ENCODE assay signal across 17 cellular contexts in genomic region chr20:33569290-33570094, GRCh38.
DNase-seq lines count a peak whose midpoint lies in the region; ATAC-seq, FAIRE-seq and TF ChIP-seq lines count a peak whose summit lies in the region.
"Had no signal": no experiment of that assay in that cellular context is flagged by ENCODE, and none has a peak within 500 bp of the region (broad histone marks: within the 10 kb centered on the region; RNA-seq: fewer than 3 reads in every experiment).

No MANE protein-coding gene starts in this region.

- H2BK12ac ChIP-seq in H1 (ENCODE audit: low read depth, low read length), result no peak overlapping the region

- CTCF ChIA-PET in H1 (lab: Charles Lee; ENCODE audit: partially characterized antibody), result interaction anchor here (0.6 to 0.7 kb wide), 2 partner anchors 57 to 125 kb away, joined by 3 read pairs; no protein-coding TSS in a partner anchor

- no peak overlapping the region for H2AFZ ChIP-seq in H1 (ENCODE audit: low read length)

- H3K79me1 ChIP-seq in H1 (ENCODE audit: low read depth, low read length) (no peaks in the 10 kb centered on the region), mesendoderm (ENCODE audit: low read length) (no peaks in the 10 kb centered on the region)

- H3K4ac ChIP-seq in H1 (replicated peaks; ENCODE audit: insufficient read length, low read depth, low read length) (no peak overlapping the region), mesendoderm (ENCODE audit: low read depth, low read length) (no peak overlapping the region)

- H3K9me3 ChIP-seq in left ventricle myocardium inferior (replicated peaks), result no peaks in the 10 kb centered on the region
- no peaks in the 10 kb centered on the region for H3K9me3 ChIP-seq in H1 (ENCODE audit: insufficient read depth in 2 of 2, low read depth in 1 of 2, low read length in 1 of 2)
- H3K9me3 ChIP-seq in gastrocnemius medialis, result no peaks in the 10 kb centered on the region
- H3K9me3 ChIP-seq: MG63, neutrophil, SJSA1 had no signal

- H2BK20ac ChIP-seq in H1 (ENCODE audit: low read length), result no peak overlapping the region

- POLR2A ChIA-PET in H1 (lab: Charles Lee; ENCODE audit: partially characterized antibody), result interaction anchor here (1.1 kb wide), 1 partner anchor 17 kb away, joined by 3 read pairs; no protein-coding TSS in a partner anchor

- H3K56ac ChIP-seq in H1 (replicated peaks; ENCODE audit: insufficient read length, low read depth, low read length), result no peak overlapping the region
- H3K56ac ChIP-seq in mesendoderm (ENCODE audit: low read length), result no peak overlapping the region

- no peak overlapping the region for H4K8ac ChIP-seq in H1 (ENCODE audit: extremely low read depth, insufficient read depth, low read length)
- no peak overlapping the region for H4K8ac ChIP-seq in mesendoderm (ENCODE audit: low read depth, low read length)

- TF ChIP-seq CTCF in left ventricle myocardium inferior (IDR thresholded peaks at IDR 0.05; ENCODE audit: borderline replicate concordance), result no peak
- TF ChIP-seq CTCF in H1 (IDR thresholded peaks at IDR 0.05; ENCODE audit: control extremely low read depth in 1 of 3, insufficient read depth in 1 of 3, low read depth in 1 of 3, low read length in 3 of 3), result no peak
- no peak for TF ChIP-seq CTCF in gastrocnemius medialis (IDR thresholded peaks at IDR 0.05 in 4 of 5, conservative IDR thresholded peaks at IDR 0.05 in 1 of 5)

- WGBS in H1 (ENCODE audit: extremely low coverage in 1 of 2, insufficient coverage in 1 of 2, insufficient read length in 1 of 2, insufficient replicate concordance in 2 of 2, low coverage in 1 of 2, low lambda C conversion rate in 2 of 2, missing lambda C conversion rate in 1 of 2), 2 experiments, result 69% methylated on average over 3 of the region's 3 CpGs; no CpG with 5 or more reads in 1 of the 2 experiments
- WGBS in mesendoderm (ENCODE audit: extremely low coverage, insufficient coverage, low lambda C conversion rate), result no CpG with 5 or more reads among the region's 3 CpGs

- FAIRE-seq in H1 (lab: Jason Lieb, UNC), result no peak
- FAIRE-seq: colon had no signal

- intact Hi-C loops in left ventricle myocardium inferior (cut with micrococcal nuclease), result no loop called here
- intact Hi-C loops in left ventricle myocardium superior (cut with micrococcal nuclease), result no loop called here
- intact Hi-C loops in gastrocnemius medialis (cut with DNase I; ENCODE audit: low total_unique reads), result no loop called here

- H3K14ac ChIP-seq in H1 (ENCODE audit: insufficient read length), result no peak overlapping the region

- no peak for TF ChIP-seq EP300 in H1 (IDR thresholded peaks at IDR 0.05; ENCODE audit: borderline replicate concordance in 1 of 2, low read depth in 2 of 2, low read length in 2 of 2)

- H3K4me1 ChIP-seq in left ventricle myocardium inferior (peaks cover 31% of the 10 kb centered on the region), H1 (replicated peaks in 1 of 4; ENCODE audit: control insufficient read depth in 3 of 4, insufficient read depth in 4 of 4, low read length in 3 of 4) (peaks cover 0 to 12% (median 8%) of the 10 kb centered on the region in 4 experiments; a peak in 3 of 7 replicates), mesendoderm (ENCODE audit: control insufficient read depth, low read depth, low read length) (peaks cover 3% of the 10 kb centered on the region), gastrocnemius medialis (peaks cover 16 to 20% of the 10 kb centered on the region in 2 donors)
- H3K4me1 ChIP-seq: SJSA1 had no signal

- H3K23ac ChIP-seq in H1 (ENCODE audit: insufficient read length), result no peak overlapping the region
- no peak overlapping the region for H3K23ac ChIP-seq in mesendoderm (ENCODE audit: low read length)

- DNase-seq in left ventricle myocardium inferior (no peak), left ventricle myocardium superior (no peak), H1 (ENCODE audit: low read depth in 1 of 2, low spot score in 2 of 2) (no peak), mesendoderm (peak; percentile 34), Ammon's horn (ENCODE audit: low spot score) (no peak), RPMI8226 (no peak), gastrocnemius medialis (no peak)
- DNase-seq: activated B cell treated with CpG ODN at 0.5 μM for 24 hours; activated naive CD8-positive, alpha-beta T cell treated with anti-CD3 and anti-CD28 coated beads for 36 hours; DMS79 treated with DMSO at 0.1 percent for 48 hours; GOT3; MG63 had no signal

- H4K5ac ChIP-seq in H1 (ENCODE audit: insufficient read length, low read depth, low read length), result no peak overlapping the region
- no peak overlapping the region for H4K5ac ChIP-seq in mesendoderm (ENCODE audit: low read length)

- H4K20me1 ChIP-seq in H1 (replicated peaks in 1 of 2; ENCODE audit: control insufficient read depth in 1 of 2, insufficient read depth in 2 of 2, low read length in 2 of 2), result peaks cover 4 to 8% of the 10 kb centered on the region in 2 experiments

- H3K27me3 ChIP-seq in left ventricle myocardium inferior (ENCODE audit: low read depth) (no peaks in the 10 kb centered on the region), H1 (replicated peaks in 1 of 4; ENCODE audit: control insufficient read depth in 3 of 4, extremely low read depth in 1 of 4, insufficient read depth in 3 of 4, low read length in 3 of 4) (peaks cover 0 to 14% (median 10%) of the 10 kb centered on the region in 4 experiments; a peak in 4 of 7 replicates), mesendoderm (ENCODE audit: insufficient read depth, low read length, poor library complexity) (no peaks in the 10 kb centered on the region), gastrocnemius medialis (no peaks in the 10 kb centered on the region)
- H3K27me3 ChIP-seq: MG63, neutrophil, SJSA1 had no signal

- peak overlapping the region; percentile 45 to 62 for H3K4me2 ChIP-seq in H1 (ENCODE audit: insufficient read depth in 1 of 2, low read depth in 2 of 2, low read length in 2 of 2)
- H3K4me2 ChIP-seq in mesendoderm (ENCODE audit: low read length), result no peak overlapping the region

- TF ChIP-seq POLR2A in H1 (IDR thresholded peaks at IDR 0.05; ENCODE audit: control extremely low read depth in 1 of 2, low read depth in 2 of 2, low read length in 2 of 2), result no peak
- TF ChIP-seq POLR2A in gastrocnemius medialis (IDR thresholded peaks at IDR 0.05), result no peak

- H2BK5ac ChIP-seq in H1 (ENCODE audit: low read depth, low read length), result no peak overlapping the region
- no peak overlapping the region for H2BK5ac ChIP-seq in mesendoderm (ENCODE audit: low read length)

- no peak overlapping the region for H3K4me3 ChIP-seq in left ventricle myocardium inferior
- peak overlapping the region in 1 of 4 experiments; percentile 13; a peak in 1 of 8 replicates for H3K4me3 ChIP-seq in H1 (ENCODE audit: extremely low read depth in 1 of 4, insufficient read depth in 2 of 4, low read depth in 3 of 4, low read length in 4 of 4)
- no peak overlapping the region for H3K4me3 ChIP-seq in mesendoderm (ENCODE audit: low read length)
- no peak overlapping the region for H3K4me3 ChIP-seq in gastrocnemius medialis
- H3K4me3 ChIP-seq: MG63, SJSA1 had no signal

- TF ChIP-seq RAD21 in H1 (IDR thresholded peaks at IDR 0.05 in 1 of 2, conservative IDR thresholded peaks at IDR 0.05 in 1 of 2; ENCODE audit: low read depth in 2 of 2, low read length in 2 of 2), result no peak

- H3K36me3 ChIP-seq in left ventricle myocardium inferior, result no peaks in the 10 kb centered on the region
- H3K36me3 ChIP-seq in H1 (ENCODE audit: control insufficient read depth in 2 of 4, insufficient read depth in 4 of 4, low read length in 3 of 4), result no peaks in the 10 kb centered on the region
- H3K36me3 ChIP-seq in mesendoderm (ENCODE audit: control insufficient read depth, insufficient read depth, low read length), result no peaks in the 10 kb centered on the region
- no peaks in the 10 kb centered on the region for H3K36me3 ChIP-seq in gastrocnemius medialis
- H3K36me3 ChIP-seq: MG63, neutrophil, SJSA1 had no signal

- H3K79me2 ChIP-seq in H1 (ENCODE audit: control insufficient read depth in 1 of 2, insufficient read depth in 2 of 2, low read length in 2 of 2) (no peaks in the 10 kb centered on the region), mesendoderm (ENCODE audit: control insufficient read depth, insufficient read depth, low read length) (no peaks in the 10 kb centered on the region)

- H3K23me2 ChIP-seq in H1 (ENCODE audit: low read depth, low read length), result no peaks in the 10 kb centered on the region

- H2AK5ac ChIP-seq in H1 (ENCODE audit: low read depth, low read length) (no peak overlapping the region), mesendoderm (ENCODE audit: low read length) (no peak overlapping the region)

- H3K18ac ChIP-seq in H1 (ENCODE audit: extremely low read depth, low read length) (no peak overlapping the region; the same call in 1 of the 2 replicates), mesendoderm (ENCODE audit: low read length) (peak overlapping the region; percentile 41)

- H3K27ac ChIP-seq in left ventricle myocardium inferior (replicated peaks) (peak overlapping the region; percentile 36), H1 (ENCODE audit: low read depth, low read length) (no peak overlapping the region), mesendoderm (ENCODE audit: low read depth, low read length) (no peak overlapping the region), gastrocnemius medialis (no peak overlapping the region)
- H3K27ac ChIP-seq: HL-60, neutrophil, SJSA1 had no signal

- ATAC-seq in left ventricle myocardium superior, result no peak
- no peak for ATAC-seq in GM21723 (IDR thresholded peaks at IDR 0.05; ENCODE audit: unreplicated experiment)
- ATAC-seq in gastrocnemius medialis, result no peak

- in situ Hi-C loops in gastrocnemius medialis (cut with MboI; ENCODE audit: low sequenced_read_pairs in 4 of 4), result no loop called here

- H3K9ac ChIP-seq in H1 (replicated peaks in 1 of 4; ENCODE audit: extremely low read depth in 1 of 4, low read depth in 3 of 4, low read length in 3 of 4) (no peak overlapping the region), mesendoderm (ENCODE audit: low read length) (no peak overlapping the region)

- no peak overlapping the region for H4K91ac ChIP-seq in H1 (replicated peaks; ENCODE audit: insufficient read length, low read length)

- H2BK15ac ChIP-seq in H1 (ENCODE audit: low read length) (no peak overlapping the region), mesendoderm (replicated peaks; ENCODE audit: low read depth) (no peak overlapping the region)

- no peak overlapping the region for H2BK120ac ChIP-seq in H1 (replicated peaks; ENCODE audit: low read depth, low read length)
- H2BK120ac ChIP-seq in mesendoderm (ENCODE audit: low read depth, low read length), result no peak overlapping the region

TF ChIP-seq in H1, 55 proteins besides CTCF, POLR2A, EP300 and RAD21 (continues in another document):
- TF ChIP-seq, protein P1, sequence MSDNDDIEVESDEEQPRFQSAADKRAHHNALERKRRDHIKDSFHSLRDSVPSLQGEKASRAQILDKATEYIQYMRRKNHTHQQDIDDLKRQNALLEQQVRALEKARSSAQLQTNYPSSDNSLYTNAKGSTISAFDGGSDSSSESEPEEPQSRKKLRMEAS (IDR thresholded peaks at IDR 0.05), result no peak
- TF ChIP-seq, protein P2, sequence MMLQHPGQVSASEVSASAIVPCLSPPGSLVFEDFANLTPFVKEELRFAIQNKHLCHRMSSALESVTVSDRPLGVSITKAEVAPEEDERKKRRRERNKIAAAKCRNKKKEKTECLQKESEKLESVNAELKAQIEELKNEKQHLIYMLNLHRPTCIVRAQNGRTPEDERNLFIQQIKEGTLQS (IDR thresholded peaks at IDR 0.05; ENCODE audit: insufficient read depth, low read depth, low read length), result no peak
- TF ChIP-seq TBP (IDR thresholded peaks at IDR 0.05; ENCODE audit: low read depth, low read length), result no peak
- no peak for TF ChIP-seq KDM4A (IDR thresholded peaks at IDR 0.05; ENCODE audit: low read depth, low read length, severe bottlenecking)
